Comparison of ENCODE assay signal across 20 cellular contexts in the genomic region with DNA sequence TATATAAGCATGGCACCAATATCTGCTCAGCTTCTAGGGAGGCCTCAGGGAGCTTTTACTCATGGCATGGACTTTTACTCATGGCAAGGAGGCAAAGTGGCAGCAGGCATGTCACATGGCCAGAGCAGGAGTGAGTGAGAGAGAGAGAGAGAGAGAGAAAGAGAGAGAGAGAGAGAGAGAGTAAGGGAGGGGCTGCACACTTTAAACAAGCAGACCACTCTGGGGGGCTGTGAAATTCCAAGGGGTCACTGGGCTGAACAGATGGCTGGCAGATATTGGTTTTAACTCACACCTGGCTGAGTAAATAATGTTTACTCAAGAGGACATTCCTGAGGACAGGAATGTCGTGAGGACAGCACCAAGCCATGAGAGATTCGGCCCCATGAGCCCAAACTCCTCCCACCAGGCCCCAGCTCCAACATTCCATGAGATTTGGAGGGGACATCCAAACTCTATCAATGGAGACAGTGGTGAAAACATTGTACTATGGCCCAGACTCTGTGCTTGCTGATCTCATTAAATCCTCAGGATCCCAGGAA.
"Had no signal": no experiment of that assay in that cellular context is flagged by ENCODE, and none has a peak within 500 bp of the region (broad histone marks: within the 10 kb centered on the region; RNA-seq: fewer than 3 reads in every experiment).

No MANE protein-coding gene starts in this region.

- H3K27me3 ChIP-seq: SJCRH30 had no signal

- H3K27ac ChIP-seq: breast epithelium, SJCRH30 had no signal

- H3K4me3 ChIP-seq: breast epithelium, SJCRH30 had no signal

- DNase-seq: activated CD4-positive, alpha-beta T cell treated with anti-CD3 and anti-CD28 coated beads for 48 hours; activated CD4-positive, alpha-beta T cell treated with anti-CD3 and anti-CD28 coated beads, Interleukin-2, amount 50 U/mL, for 4 hours; activated CD4-positive, CD25-positive, alpha-beta regulatory T cell treated with anti-CD3 and anti-CD28 coated beads, Interleukin-2, amount 50 U/mL, for 72 hours; activated CD8-positive, alpha-beta memory T cell treated with anti-CD3 and anti-CD28 coated beads, Interleukin-2, amount 50 U/mL, for 48 hours; activated CD8-positive, alpha-beta T cell treated with anti-CD3 and anti-CD28 coated beads, Interleukin-2, amount 10 ng/mL, durations not matched to agents 7 days and 5 days; activated naive CD4-positive, alpha-beta T cell treated with anti-CD3 and anti-CD28 coated beads, Interleukin-2, amount 50 U/mL, for 16 hours; activated T-cell treated with anti-CD3 and anti-CD28 coated beads, Interleukin-2, amount 50 U/mL, for 1 hour; aorta; caudate nucleus; Kasumi-1; NCI-H1105 treated with DMSO at 0.1 percent for 48 hours; NCI-H146; NCI-H187 treated with DMSO at 0.1 percent for 48 hours; NCI-H2171 treated with DMSO at 0.1 percent for 48 hours; NCI-H226; NCI-H526 treated with DMSO at 0.1 percent for 48 hours; NCI-H82; SJCRH30; SK-N-SH had no signal

- ATAC-seq: activated CD8-positive, alpha-beta T cell treated with anti-CD3 and anti-CD28 coated beads, Interleukin-2, amount 10 ng/mL, durations not matched to agents 7 days and 5 days had no signal

- H3K9ac ChIP-seq: SK-N-SH had no signal

- H3K4me2 ChIP-seq: SK-N-SH had no signal

- H3K9me3 ChIP-seq: breast epithelium, SJCRH30, SK-N-SH had no signal

- H3K4me1 ChIP-seq: breast epithelium, SJCRH30 had no signal

- H3K36me3 ChIP-seq: breast epithelium, SJCRH30 had no signal
